Comparison of ENCODE assay signal across 8 cellular contexts in the genomic region with DNA sequence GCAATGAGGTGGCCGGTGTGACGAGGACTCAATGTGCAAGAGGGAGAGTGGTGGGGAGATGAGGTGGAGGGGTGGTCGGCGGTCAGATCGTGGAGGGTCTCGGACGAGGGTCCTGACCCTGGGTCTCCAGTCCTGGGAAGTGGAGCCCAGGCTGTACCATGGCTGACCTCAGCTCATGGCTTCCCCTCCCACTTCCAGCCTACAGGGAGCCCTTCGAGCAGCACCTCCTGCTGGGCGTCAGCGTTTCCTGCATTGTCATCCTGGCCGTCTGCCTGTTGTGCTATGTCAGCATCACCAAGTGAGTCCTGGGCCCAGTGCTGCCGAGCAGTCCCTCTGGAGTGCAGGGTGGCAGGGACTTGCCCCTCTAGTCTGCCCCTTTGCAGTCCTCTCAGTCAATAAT. TPM values are rescaled to one million over a fixed set of nuclear protein-coding genes. Genes with fewer than 3 reads are reported as not detected.
DNase-seq lines count a peak whose midpoint lies in the region; ATAC-seq and TF ChIP-seq lines count a peak whose summit lies in the region.

No MANE protein-coding gene starts in this region.

- H3K36me3 Mint-ChIP-seq in T-helper 1 cell treated with Interleukin-12 subunit alpha and Interleukin-12 subunit beta and Interleukin-4 antibody, amounts not matched to agents 30 μg/mL and 1 μg/mL, for 36 hours (ENCODE audit: low read depth): peaks cover 79% of the 10 kb centered on the region
- H3K36me3 Mint-ChIP-seq in nephron progenitor cell (ENCODE audit: low read depth): peaks cover 49% of the 10 kb centered on the region

- no peaks in the 10 kb centered on the region for H3K27me3 Mint-ChIP-seq in T-helper 1 cell treated with Interleukin-12 subunit alpha and Interleukin-12 subunit beta and Interleukin-4 antibody, amounts not matched to agents 30 μg/mL and 1 μg/mL, for 36 hours (ENCODE audit: low read depth)
- no peaks in the 10 kb centered on the region for H3K27me3 Mint-ChIP-seq in nephron progenitor cell (ENCODE audit: low read depth, poor library complexity)

- peaks cover 5% of the 10 kb centered on the region for H3K9me3 Mint-ChIP-seq in T-helper 1 cell treated with Interleukin-12 subunit alpha and Interleukin-12 subunit beta and Interleukin-4 antibody, amounts not matched to agents 30 μg/mL and 1 μg/mL, for 36 hours
- no peaks in the 10 kb centered on the region for H3K9me3 Mint-ChIP-seq in nephron progenitor cell

- DNase-seq in NOMO-1 (lab: John Stamatoyannopoulos, UW; ENCODE audit: unreplicated experiment in 2 of 2): peak; percentile 26 to 44
- DNase-seq in NOMO-1 treated with dmso at 0.1 percent for 144 hours (lab: John Stamatoyannopoulos, UW; ENCODE audit: unreplicated experiment): no peak
- DNase-seq in dermis microvascular lymphatic vessel endothelial cell (ENCODE audit: low read depth in 2 of 2): peak; percentile 16 to 65
- peak; percentile 14 for DNase-seq in nephron progenitor cell
- no peak for DNase-seq in omental fat pad (ENCODE audit: low spot score)
- DNase-seq in NCI-H774 (lab: John Stamatoyannopoulos, UW): no peak
- DNase-seq in NCI-H446 (lab: John Stamatoyannopoulos, UW): no peak

- no peak overlapping the region for H3K4me3 Mint-ChIP-seq in T-helper 1 cell treated with Interleukin-12 subunit alpha and Interleukin-12 subunit beta and Interleukin-4 antibody, amounts not matched to agents 30 μg/mL and 1 μg/mL, for 36 hours
- no peak overlapping the region for H3K4me3 Mint-ChIP-seq in nephron progenitor cell

- TF ChIP-seq CTCF in nephron progenitor cell (IDR thresholded peaks at IDR 0.05) (no peak), omental fat pad (IDR thresholded peaks at IDR 0.05) (no peak)

- ATAC-seq in omental fat pad (ENCODE audit: low FRiP score): no peak

- peaks cover 25% of the 10 kb centered on the region for H3K4me1 Mint-ChIP-seq in T-helper 1 cell treated with Interleukin-12 subunit alpha and Interleukin-12 subunit beta and Interleukin-4 antibody, amounts not matched to agents 30 μg/mL and 1 μg/mL, for 36 hours (ENCODE audit: low read depth)
- no peaks in the 10 kb centered on the region for H3K4me1 Mint-ChIP-seq in nephron progenitor cell

- H3K27ac Mint-ChIP-seq in T-helper 1 cell treated with Interleukin-12 subunit alpha and Interleukin-12 subunit beta and Interleukin-4 antibody, amounts not matched to agents 30 μg/mL and 1 μg/mL, for 36 hours: peak overlapping the region; percentile 72
- H3K27ac Mint-ChIP-seq in nephron progenitor cell: peak overlapping the region; percentile 36

RNA-seq across cellular contexts. Expression of a gene that starts 41.8 kb away (rescaled TPM):
- total RNA-seq in dermis microvascular lymphatic vessel endothelial cell (13.5 and 14.5 TPM in 2 replicates), omental fat pad (100 to 1,000 TPM in 1 of 4 donors, 10 to 100 TPM in 3; 36.9 to 162 (median 47.3) TPM)

RNA-seq across cellular contexts. Expression of a gene that starts 46.4 kb away (rescaled TPM):
- under 0.01 and 0.13 TPM in 2 replicates for total RNA-seq in dermis microvascular lymphatic vessel endothelial cell
- total RNA-seq in omental fat pad: 1 to 10 TPM in 1 of 4 donors, under 1 TPM in 2, not detected in 1; 0.19 to 1.3 (median 0.25) TPM

Comparison
In these comparisons a context has a peak if more than half of its experiments do, and no peak if none do; other contexts are left out.
1. DNase-seq: peak in NOMO-1 (2 of 2), dermis microvascular lymphatic vessel endothelial cell (2 of 2) and nephron progenitor cell (single experiment); none in NOMO-1 treated with dmso at 0.1 percent for 144 hours (single experiment), omental fat pad (single experiment), NCI-H774 (single experiment) and NCI-H446 (0 of 2).